ENCODE assay signal across 8 cellular contexts in the genomic region with DNA sequence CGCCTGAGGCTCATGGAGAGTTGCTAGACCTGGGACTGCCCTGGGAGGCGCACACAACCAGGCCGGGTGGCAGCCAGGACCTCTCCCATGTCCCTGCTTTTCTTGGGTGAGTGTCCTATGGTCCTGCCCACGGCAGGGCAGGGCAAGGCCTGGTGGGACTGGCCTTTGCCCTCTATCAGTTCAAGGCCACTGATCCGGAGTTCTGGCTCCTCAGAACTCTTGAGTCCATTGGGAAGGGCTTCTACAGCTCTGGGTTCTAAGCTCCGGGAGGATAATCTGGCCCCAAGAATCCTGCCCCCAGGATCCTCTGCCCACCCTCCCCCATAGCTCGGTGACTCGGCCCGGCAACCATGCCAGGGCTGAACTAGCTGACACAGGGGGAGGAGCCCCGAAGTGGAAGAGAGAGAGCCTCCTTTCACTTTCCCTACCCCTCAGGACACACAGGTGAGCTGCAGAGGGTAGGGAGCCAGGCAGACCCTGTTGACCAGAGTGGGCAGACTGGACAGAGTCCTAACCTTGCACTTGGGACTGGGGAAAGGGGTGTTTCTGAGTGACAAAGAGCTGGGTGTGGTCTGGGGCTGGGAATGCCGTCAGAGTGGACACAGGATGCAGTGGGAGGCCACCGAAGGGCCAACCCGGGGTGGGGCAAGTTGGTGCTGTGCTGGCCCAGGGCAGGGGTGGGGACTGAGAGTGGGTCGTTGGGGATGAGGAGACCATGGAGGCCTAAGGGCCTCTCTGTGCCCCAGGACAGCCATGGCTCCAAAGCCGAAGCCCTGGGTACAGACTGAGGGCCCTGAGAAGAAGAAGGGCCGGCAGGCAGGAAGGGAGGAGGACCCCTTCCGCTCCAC. TPM values are rescaled to one million over a fixed set of nuclear protein-coding genes. Genes with fewer than 3 reads are reported as not detected.
A peak's percentile ranks its signal among the peaks of the same experiment; 100 is the strongest.
DNase-seq lines count a peak whose midpoint lies in the region; ATAC-seq, FAIRE-seq and TF ChIP-seq lines count a peak whose summit lies in the region.

No MANE protein-coding gene starts in this region.

- no peak for TF ChIP-seq POLR2A in GM12892 (IDR thresholded peaks at IDR 0.05; ENCODE audit: low read depth, low read length)
- no peak for TF ChIP-seq POLR2A in lower leg skin (IDR thresholded peaks at IDR 0.05)

- intact Hi-C loops in lower leg skin (cut with DNase I; ENCODE audit: low total_unique reads) = loop anchor here (5.0 kb wide), 1 partner anchor 199 kb away; no protein-coding TSS in a partner anchor

- H3K4me3 ChIP-seq in WERI-Rb-1 (ENCODE audit: low read depth, low read length) (peak overlapping the region; percentile 55), choroid plexus epithelial cell (ENCODE audit: low read depth, low read length) (peak overlapping the region; percentile 63), lower leg skin (ENCODE audit: low read depth, poor library complexity, severe bottlenecking) (no peak overlapping the region)

- peak; percentile 29 for ATAC-seq in HG03460 (IDR thresholded peaks at IDR 0.05; ENCODE audit: unreplicated experiment)
- no peak for ATAC-seq in HG02852 (IDR thresholded peaks at IDR 0.05; ENCODE audit: unreplicated experiment)

- peak overlapping the region; percentile 88 for H3K27ac ChIP-seq in WERI-Rb-1

- no peaks in the 10 kb centered on the region for H3K27me3 ChIP-seq in WERI-Rb-1 (ENCODE audit: insufficient read depth, low read depth, severe bottlenecking)

- TF ChIP-seq CTCF in WERI-Rb-1 (IDR thresholded peaks at IDR 0.05; ENCODE audit: low read depth, low read length) (no peak), choroid plexus epithelial cell (conservative IDR thresholded peaks at IDR 0.05; ENCODE audit: low read depth, low read length) (no peak), lower leg skin (IDR thresholded peaks at IDR 0.05) (no peak)

- H3K9me3 ChIP-seq in WERI-Rb-1 (ENCODE audit: severe bottlenecking) = no peaks in the 10 kb centered on the region

- DNase-seq in GM12892 (ENCODE audit: insufficient read length) = peak; percentile 98
- DNase-seq in WERI-Rb-1 = peak; percentile 66
- DNase-seq in choroid plexus epithelial cell (ENCODE audit: low read depth) = peak; percentile 41
- peak; percentile 28 to 90 for DNase-seq in lower leg skin (ENCODE audit: low spot score in 2 of 2)
- DNase-seq in stimulated activated CD8-positive, alpha-beta memory T cell treated with anti-CD3 and anti-CD28 coated beads, Interleukin-4, amount 100 ng/mL, for 4 hours (ENCODE audit: low read depth in 2 of 2, low spot score in 1 of 2) = peak; percentile 31 to 36
- no peak for DNase-seq in NCI-H1436 treated with DMSO at 0.1 percent for 48 hours (lab: John Stamatoyannopoulos, UW)

- WGBS in lower leg skin, 2 donors = 28 to 36% methylated on average over 17 of the region's 17 CpGs

- peaks cover 16% of the 10 kb centered on the region for H3K36me3 ChIP-seq in WERI-Rb-1

- peak; percentile 91 for FAIRE-seq in GM12892 (lab: Jason Lieb, UNC)

RNA-seq across cellular contexts. Expression of a gene that starts 0.7 kb away (rescaled TPM):
- polyA plus RNA-seq in GM12892 (2012; ENCODE audit: missing spikeins) = 22.1 TPM
- total RNA-seq in lower leg skin = 10 to 100 TPM in 2 of 4 donors, 1 to 10 TPM in 2; 6.0 to 16.2 (median 9.0) TPM

RNA-seq across cellular contexts. Expression of a gene that starts 1.1 kb away (rescaled TPM):
- 25.2 TPM for polyA plus RNA-seq in GM12892 (2012; ENCODE audit: missing spikeins)
- 10 to 100 TPM; 10.0 to 16.9 (median 14.0) TPM for total RNA-seq in lower leg skin

RNA-seq across cellular contexts. Expression of a gene that starts 12.4 kb away (rescaled TPM):
- polyA plus RNA-seq in GM12892 (2012; ENCODE audit: missing spikeins) = not detected
- total RNA-seq in lower leg skin = not detected

RNA-seq across cellular contexts. Expression of a gene that starts 24.4 kb away (rescaled TPM):
- 6.6 TPM for polyA plus RNA-seq in GM12892 (2012; ENCODE audit: missing spikeins)
- 10 to 100 TPM; 25.5 to 46.7 (median 29.2) TPM for total RNA-seq in lower leg skin

RNA-seq across cellular contexts. Expression of a gene that starts 31.0 kb away (rescaled TPM):
- 43.7 TPM for polyA plus RNA-seq in GM12892 (2012; ENCODE audit: missing spikeins)
- total RNA-seq in lower leg skin = 10 to 100 TPM; 35.0 to 69.4 (median 51.9) TPM
